Comparison of ENCODE assay signal across 1 cellular context in the genomic region with DNA sequence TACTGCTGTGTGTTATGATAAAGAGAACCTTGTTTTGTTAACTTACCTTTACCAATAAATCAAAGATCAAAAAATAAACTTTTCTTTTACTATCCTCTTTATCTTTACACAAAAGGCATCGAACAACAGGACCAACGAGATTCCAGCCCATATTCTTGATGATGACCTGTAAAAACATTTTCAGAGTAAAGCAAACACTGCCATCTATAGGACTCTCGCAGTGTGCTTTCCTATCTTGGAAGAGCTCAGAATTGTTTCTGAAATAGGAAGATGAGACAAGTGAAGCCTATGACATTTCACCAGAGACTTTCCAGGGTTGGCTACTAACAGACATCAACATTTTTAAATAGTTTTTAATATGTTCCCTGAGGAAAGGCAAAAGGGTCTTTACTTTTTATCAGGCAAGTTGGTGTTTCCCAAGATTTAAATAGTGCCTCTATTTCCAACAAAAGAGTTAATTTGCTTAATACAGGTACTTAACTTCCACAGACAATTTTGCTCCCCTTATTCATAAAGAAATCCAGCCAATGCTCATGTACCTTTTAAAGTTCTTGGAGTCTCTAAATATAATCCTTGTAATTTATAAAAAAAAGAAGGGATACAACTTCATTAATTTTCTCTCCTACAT.
TF ChIP-seq lines count a peak whose summit lies in the region.

No MANE protein-coding gene starts in this region.

TF ChIP-seq in H1, 55 proteins besides CTCF, POLR2A, EP300 and RAD21:
- no peak for TF ChIP-seq BRCA1 (IDR thresholded peaks at IDR 0.05; ENCODE audit: low read depth, low read length)
- TF ChIP-seq RNF2 (IDR thresholded peaks at IDR 0.05; ENCODE audit: borderline replicate concordance, low read depth, low read length, missing control alignments, poor library complexity, severe bottlenecking), result no peak
